In the genomic region with DNA sequence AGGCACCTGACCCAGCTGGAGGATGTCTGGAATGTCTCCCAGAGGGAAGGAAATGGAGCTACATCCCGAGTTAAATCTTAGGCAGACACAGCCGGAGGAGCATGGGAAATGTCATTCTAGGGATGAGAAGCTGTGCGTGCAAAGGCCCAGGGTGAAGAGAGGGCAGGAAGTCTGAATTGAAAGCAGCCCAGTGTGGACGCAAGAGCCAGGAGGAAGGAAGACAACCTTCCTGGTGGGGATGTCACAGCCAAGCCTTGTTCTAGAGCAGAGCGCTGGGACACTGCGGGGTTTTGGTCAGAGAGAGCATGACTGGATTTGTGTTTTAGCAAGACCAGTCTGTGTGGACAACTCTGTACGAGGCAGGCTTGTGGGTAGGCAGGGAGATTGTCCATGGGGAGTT, we compare ENCODE assay signal across 17 cellular contexts. TPM values are rescaled to one million over a fixed set of nuclear protein-coding genes. Genes with fewer than 3 reads are reported as not detected.
DNase-seq lines count a peak whose midpoint lies in the region; ATAC-seq, FAIRE-seq and TF ChIP-seq lines count a peak whose summit lies in the region.
"Had no signal": no experiment of that assay in that cellular context is flagged by ENCODE, and none has a peak within 500 bp of the region (broad histone marks: within the 10 kb centered on the region; RNA-seq: fewer than 3 reads in every experiment).

No MANE protein-coding gene starts in this region.

- no peak overlapping the region for H4K91ac ChIP-seq in H1 (replicated peaks; ENCODE audit: insufficient read length, low read length)

- H3K4me2 ChIP-seq in HepG2 (ENCODE audit: low read depth, low read length) (no peak overlapping the region), H1 (ENCODE audit: insufficient read depth in 1 of 2, low read depth in 2 of 2, low read length in 2 of 2) (no peak overlapping the region)
- H3K4me2 ChIP-seq: BLaER1 treated with 17β-estradiol and CSF1 and Interleukin-3, amounts not matched to agents 10 nM and 100 nM had no signal

- H3K79me2 ChIP-seq in HepG2 (ENCODE audit: insufficient read depth, low read length), result no peaks in the 10 kb centered on the region
- no peaks in the 10 kb centered on the region for H3K79me2 ChIP-seq in H1 (ENCODE audit: control insufficient read depth in 1 of 2, insufficient read depth in 2 of 2, low read length in 2 of 2)

- no peak overlapping the region; the same call in 1 of the 2 replicates for H2AK5ac ChIP-seq in H1 (ENCODE audit: low read depth, low read length)

- H3K27ac ChIP-seq in liver (ENCODE audit: low read depth in 1 of 2, low read length in 2 of 2) (no peak overlapping the region), HepG2 (ENCODE audit: extremely low read length, insufficient read depth, low read length) (no peak overlapping the region), H1 (ENCODE audit: low read depth, low read length) (no peak overlapping the region)
- H3K27ac ChIP-seq: BLaER1 treated with 17β-estradiol and CSF1 and Interleukin-3, amounts not matched to agents 10 nM and 100 nM; GM23248 had no signal

- H2BK15ac ChIP-seq in H1 (ENCODE audit: low read length), result no peak overlapping the region

- H3K9ac ChIP-seq in liver (ENCODE audit: low read depth in 1 of 2, low read length in 2 of 2) (no peak overlapping the region), HepG2 (ENCODE audit: insufficient read depth, low read depth, low read length) (no peak overlapping the region), H1 (replicated peaks in 1 of 4; ENCODE audit: extremely low read depth in 1 of 4, low read depth in 3 of 4, low read length in 3 of 4) (no peak overlapping the region)
- H3K9ac ChIP-seq: BLaER1 treated with 17β-estradiol and CSF1 and Interleukin-3, amounts not matched to agents 10 nM and 100 nM; GM23248 had no signal

- TF ChIP-seq EP300 in HepG2 (IDR thresholded peaks at IDR 0.05; ENCODE audit: low read depth in 2 of 2, low read length in 2 of 2) (no peak), HepG2 (CRISPR knock-in tag; IDR thresholded peaks at IDR 0.05; ENCODE audit: borderline replicate concordance) (no peak), H1 (IDR thresholded peaks at IDR 0.05; ENCODE audit: borderline replicate concordance in 1 of 2, low read depth in 2 of 2, low read length in 2 of 2) (no peak)

- H2BK120ac ChIP-seq in H1 (replicated peaks; ENCODE audit: low read depth, low read length), result no peak overlapping the region

- no peak overlapping the region for H3K14ac ChIP-seq in H1 (ENCODE audit: insufficient read length)

- TF ChIP-seq POLR2A in HepG2 (IDR thresholded peaks at IDR 0.05; ENCODE audit: insufficient read depth in 1 of 2, low read depth in 2 of 2, low read length in 2 of 2) (no peak), H1 (IDR thresholded peaks at IDR 0.05; ENCODE audit: control extremely low read depth in 1 of 2, low read depth in 2 of 2, low read length in 2 of 2) (no peak)

- H3K4me1 ChIP-seq in liver (ENCODE audit: control insufficient read depth in 4 of 4, insufficient read depth in 4 of 4, low read length in 3 of 4), result no peaks in the 10 kb centered on the region
- no peaks in the 10 kb centered on the region for H3K4me1 ChIP-seq in HepG2 (ENCODE audit: insufficient read depth, low read length)
- H3K4me1 ChIP-seq in H1 (replicated peaks in 1 of 4; ENCODE audit: control insufficient read depth in 3 of 4, insufficient read depth in 4 of 4, low read length in 3 of 4), result no peaks in the 10 kb centered on the region

- no peaks in the 10 kb centered on the region for H3K79me1 ChIP-seq in H1 (ENCODE audit: low read depth, low read length)

- no peak overlapping the region for H3K23ac ChIP-seq in H1 (ENCODE audit: insufficient read length)

- no peak overlapping the region for H3K56ac ChIP-seq in H1 (replicated peaks; ENCODE audit: insufficient read length, low read depth, low read length)

- H2BK5ac ChIP-seq in H1 (ENCODE audit: low read depth, low read length), result no peak overlapping the region

- H4K20me1 ChIP-seq in HepG2 (ENCODE audit: insufficient read depth, low read length) (no peaks in the 10 kb centered on the region), H1 (replicated peaks in 1 of 2; ENCODE audit: control insufficient read depth in 1 of 2, insufficient read depth in 2 of 2, low read length in 2 of 2) (no peaks in the 10 kb centered on the region)

- no peak for TF ChIP-seq CTCF in liver (IDR thresholded peaks at IDR 0.05; ENCODE audit: low read depth, low read length, missing input control)
- TF ChIP-seq CTCF in HepG2 (CRISPR knock-in tag; IDR thresholded peaks at IDR 0.05), result no peak
- TF ChIP-seq CTCF in H1 (IDR thresholded peaks at IDR 0.05; ENCODE audit: control extremely low read depth in 1 of 3, insufficient read depth in 1 of 3, low read depth in 1 of 3, low read length in 3 of 3), result no peak

- peaks cover 0 to 59% (median 27%) of the 10 kb centered on the region in 4 donors for H3K36me3 ChIP-seq in liver (ENCODE audit: control insufficient read depth in 4 of 4, insufficient read depth in 3 of 4, low read depth in 1 of 4, low read length in 3 of 4)
- H3K36me3 ChIP-seq in HepG2 (replicated peaks in 1 of 2; ENCODE audit: control insufficient read depth in 1 of 2, insufficient read depth in 2 of 2, low read length in 2 of 2), result peaks cover 44 to 89% of the 10 kb centered on the region in 2 experiments
- H3K36me3 ChIP-seq in H1 (ENCODE audit: control insufficient read depth in 2 of 4, insufficient read depth in 4 of 4, low read length in 3 of 4), result no peaks in the 10 kb centered on the region
- H3K36me3 ChIP-seq: BLaER1 treated with 17β-estradiol and CSF1 and Interleukin-3, amounts not matched to agents 10 nM and 100 nM had no signal

- H3K9me3 ChIP-seq in liver (ENCODE audit: control insufficient read depth in 4 of 4, low read length in 3 of 4) (no peaks in the 10 kb centered on the region), HepG2 (ENCODE audit: low read length) (no peaks in the 10 kb centered on the region), H1 (ENCODE audit: insufficient read depth in 2 of 2, low read depth in 1 of 2, low read length in 1 of 2) (no peaks in the 10 kb centered on the region)
- H3K9me3 ChIP-seq: BLaER1 treated with 17β-estradiol and CSF1 and Interleukin-3, amounts not matched to agents 10 nM and 100 nM had no signal

- intact Hi-C loops in HepG2 (cut with micrococcal nuclease; ENCODE audit: unreplicated experiment), result no loop called here

- H3K4me3 ChIP-seq in liver (ENCODE audit: low read depth in 1 of 3, low read length in 3 of 3) (no peak overlapping the region), HepG2 (replicated peaks in 1 of 3; ENCODE audit: insufficient read depth in 1 of 3, low read depth in 2 of 3, low read length in 3 of 3) (no peak overlapping the region), H1 (ENCODE audit: extremely low read depth in 1 of 4, insufficient read depth in 2 of 4, low read depth in 3 of 4, low read length in 4 of 4) (no peak overlapping the region)
- H3K4me3 ChIP-seq: BLaER1 treated with 17β-estradiol and CSF1 and Interleukin-3, amounts not matched to agents 10 nM and 100 nM; GM23248 had no signal

- WGBS in liver, result 80% methylated on average over 7 of the region's 7 CpGs
- 95% methylated on average over 7 of the region's 7 CpGs for WGBS in HepG2 (ENCODE audit: low lambda C conversion rate)
- 89% methylated on average over 7 of the region's 7 CpGs; no CpG with 5 or more reads in 1 of the 2 experiments for WGBS in H1 (ENCODE audit: extremely low coverage in 1 of 2, insufficient coverage in 1 of 2, insufficient read length in 1 of 2, insufficient replicate concordance in 2 of 2, low coverage in 1 of 2, low lambda C conversion rate in 2 of 2, missing lambda C conversion rate in 1 of 2), 2 experiments

- H3K4ac ChIP-seq in H1 (replicated peaks; ENCODE audit: insufficient read length, low read depth, low read length), result no peak overlapping the region

- FAIRE-seq in HepG2 (lab: Jason Lieb, UNC) (no peak), H1 (lab: Jason Lieb, UNC) (no peak)

- DNase-seq in HepG2 (ENCODE audit: low spot score) (no peak), H1 (ENCODE audit: low read depth in 1 of 2, low spot score in 2 of 2) (no peak), lung microvascular endothelial cell (ENCODE audit: low read depth in 2 of 2) (peak; percentile 26 to 32), Kasumi-1 (lab: John Stamatoyannopoulos, UW) (no peak), NCI-H82 (lab: John Stamatoyannopoulos, UW) (no peak)
- DNase-seq: ACHN; CD4-positive, CD25-positive, alpha-beta regulatory T cell; DMS53; GM23248; H9 had no signal

- POLR2A ChIA-PET in HepG2 (lab: Yijun Ruan, JAX) (no interaction called here), H1 (lab: Charles Lee; ENCODE audit: partially characterized antibody) (interaction anchor here (0.7 kb wide), 1 partner anchor 9 kb away, joined by 3 read pairs; no protein-coding TSS in a partner anchor)

- H2BK20ac ChIP-seq in H1 (ENCODE audit: low read length), result no peak overlapping the region

- H4K5ac ChIP-seq in H1 (ENCODE audit: insufficient read length, low read depth, low read length), result no peak overlapping the region

- no peak overlapping the region for H4K8ac ChIP-seq in H1 (ENCODE audit: extremely low read depth, insufficient read depth, low read length)

- H3K27me3 ChIP-seq in liver (ENCODE audit: control insufficient read depth in 4 of 4, insufficient read depth in 4 of 4, low read length in 3 of 4) (no peaks in the 10 kb centered on the region), HepG2 (ENCODE audit: control insufficient read depth in 1 of 2, insufficient read depth in 2 of 2, low read length in 2 of 2) (no peaks in the 10 kb centered on the region; a peak in 1 of 5 replicates), H1 (replicated peaks in 1 of 4; ENCODE audit: control insufficient read depth in 3 of 4, extremely low read depth in 1 of 4, insufficient read depth in 3 of 4, low read length in 3 of 4) (no peaks in the 10 kb centered on the region)
- H3K27me3 ChIP-seq: BLaER1 treated with 17β-estradiol and CSF1 and Interleukin-3, amounts not matched to agents 10 nM and 100 nM had no signal

- CTCF ChIA-PET in HepG2 (lab: Yijun Ruan, JAX; ENCODE audit: low intra/inter-chr PET ratio, low total read pairs), result no interaction called here
- CTCF ChIA-PET in H1 (lab: Charles Lee; ENCODE audit: partially characterized antibody), result interaction anchor here (1.3 to 6.5 kb wide), 5 partner anchors 16 to 141 kb away, joined by 3 to 68 read pairs (median 4); no protein-coding TSS in a partner anchor

- H2AFZ ChIP-seq in HepG2 (ENCODE audit: low read length) (no peak overlapping the region), H1 (ENCODE audit: low read length) (no peak overlapping the region)
- H2AFZ ChIP-seq: GM23248 had no signal

- in situ Hi-C loops in HepG2 (cut with HindIII; ENCODE audit: extremely low pct_ligation_motif_present, low pct_unique_long_range_greater_than_20kb), result no loop called here

- no peak overlapping the region for H3K18ac ChIP-seq in H1 (ENCODE audit: extremely low read depth, low read length)

- H2BK12ac ChIP-seq in H1 (ENCODE audit: low read depth, low read length), result peak overlapping the region; percentile 32; the same call in 1 of the 2 replicates

- no TSS peak for BruUV-seq in HepG2 (replicated peaks; lab: Mats Ljungman, UMichigan)

- ATAC-seq in HepG2 (no peak), HG02678 (IDR thresholded peaks at IDR 0.05; ENCODE audit: unreplicated experiment) (no peak), HG02973 (IDR thresholded peaks at IDR 0.05; ENCODE audit: unreplicated experiment) (no peak)

- no peak for TF ChIP-seq RAD21 in liver (IDR thresholded peaks at IDR 0.05)
- no peak for TF ChIP-seq RAD21 in HepG2 (CRISPR knock-in tag; IDR thresholded peaks at IDR 0.05)
- TF ChIP-seq RAD21 in H1 (IDR thresholded peaks at IDR 0.05 in 1 of 2, conservative IDR thresholded peaks at IDR 0.05 in 1 of 2; ENCODE audit: low read depth in 2 of 2, low read length in 2 of 2), result no peak

- no peaks in the 10 kb centered on the region for H3K23me2 ChIP-seq in H1 (ENCODE audit: low read depth, low read length)

RNA-seq across cellular contexts. Expression of a gene that starts 11.6 kb away (rescaled TPM):
- total RNA-seq in liver, result 1 to 10 TPM; 5.7 to 6.5 TPM
- 1 to 10 TPM in 1 of 2 donors, under 1 TPM in 1; 0.78 to 6.3 TPM for polyA plus RNA-seq in liver
- 12.5 and 42.0 TPM in 2 replicates for total RNA-seq in HepG2 (2016; rRNA removed; fragmentation: Illumina TruSeq; extraction: Trizol)
- 5.6 and 7.3 TPM in 2 replicates for total RNA-seq in HepG2 (2016; cell fraction: cytosol; rRNA removed; fragmentation: Illumina TruSeq; extraction: Trizol; ENCODE audit: low read depth)
- total RNA-seq in HepG2 (2016; cell fraction: insoluble cytoplasmic fraction; rRNA removed; fragmentation: Illumina TruSeq; extraction: Trizol), result 12.1 and 46.2 TPM in 2 replicates
- total RNA-seq in HepG2 (2016; cell fraction: membrane; rRNA removed; fragmentation: Illumina TruSeq; extraction: Trizol), result 10.8 and 12.4 TPM in 2 replicates
- total RNA-seq in HepG2 (2016; cell fraction: nucleus; rRNA removed; fragmentation: Illumina TruSeq; extraction: Trizol), result 48.7 and 58.9 TPM in 2 replicates
- polyA plus RNA-seq in HepG2 (2011; rRNA removed), result 65.0 and 66.4 TPM in 2 replicates
- 31.0 and 34.1 TPM in 2 replicates for polyA plus RNA-seq in HepG2 (2011; cell fraction: cytosol; rRNA removed)
- 293 and 346 TPM in 2 replicates for polyA plus RNA-seq in HepG2 (2011; cell fraction: nucleus; rRNA removed)
- 27.5 and 39.2 TPM in 2 replicates for polyA plus RNA-seq in HepG2 (2012)
- polyA plus RNA-seq in HepG2 (2016; cell fraction: cytosol; fragmentation: Illumina TruSeq; extraction: Trizol; ENCODE audit: low read depth), result 4.2 and 4.7 TPM in 2 replicates
- polyA plus RNA-seq in HepG2 (2016; cell fraction: insoluble cytoplasmic fraction; fragmentation: Illumina TruSeq; extraction: Trizol; ENCODE audit: low read depth), result 12.4 and 12.6 TPM in 2 replicates
- 6.8 and 9.0 TPM in 2 replicates for polyA plus RNA-seq in HepG2 (2016; cell fraction: membrane; fragmentation: Illumina TruSeq; extraction: Trizol; ENCODE audit: low read depth)
- polyA plus RNA-seq in HepG2 (2016; cell fraction: nucleus; fragmentation: Illumina TruSeq; extraction: Trizol; ENCODE audit: insufficient read depth, low read depth), result 122 TPM in 2 replicates
- polyA minus RNA-seq in HepG2 (2011; rRNA and poly(A)+ RNA removed; ENCODE audit: low replicate concordance), result 0.07 and 112 TPM in 2 replicates
- polyA minus RNA-seq in HepG2 (2011; cell fraction: cytosol; rRNA and poly(A)+ RNA removed), result 12.0 and 15.6 TPM in 2 replicates
- polyA minus RNA-seq in HepG2 (2011; cell fraction: nucleus; rRNA and poly(A)+ RNA removed), result 54.7 and 62.5 TPM in 2 replicates
- total RNA-seq in H1 (2021; fragmentation: NEBNext Ultra II Directional; extraction: Animal tissue kit (Norgen Biotek cat#: 25700)), result not detected in 2 replicates
- polyA plus RNA-seq in H1 (2011; rRNA removed), result 0.03 and 0.05 TPM in 2 replicates
- polyA plus RNA-seq in H1 (2011; cell fraction: cytosol; rRNA removed), result 0.13 TPM
- 0.74 TPM for polyA plus RNA-seq in H1 (2011; cell fraction: nucleus; rRNA removed)
- 0.13 to 0.39 TPM (median 0.25 TPM) in 4 replicates for polyA plus RNA-seq in H1 (2012, experiment 1 of 2)
- polyA plus RNA-seq in H1 (2012, experiment 2 of 2), result not detected
- 0.14 TPM for polyA plus RNA-seq in H1 (2013, experiment 1 of 2)
- polyA plus RNA-seq in H1 (2013, experiment 2 of 2), result 0.07 TPM
- polyA minus RNA-seq in H1 (2011; rRNA and poly(A)+ RNA removed), result 0.25 TPM in 1 of 2 replicates, not detected in the other
- not detected for polyA minus RNA-seq in H1 (2011; cell fraction: cytosol; rRNA and poly(A)+ RNA removed)
- not detected for polyA minus RNA-seq in H1 (2011; cell fraction: nucleus; rRNA and poly(A)+ RNA removed)
- under 0.01 and 0.22 TPM in 2 replicates for total RNA-seq in lung microvascular endothelial cell
- total RNA-seq: A172; CD4-positive, CD25-positive, alpha-beta regulatory T cell; Daoy; GM23248; H9; HT1080 had no signal
- polyA plus RNA-seq: CD4-positive, CD25-positive, alpha-beta regulatory T cell; GM23248 had no signal

Comparison
In these comparisons a context has a peak if more than half of its experiments do, and no peak if none do; other contexts are left out.
1. DNase-seq: peak in lung microvascular endothelial cell (2 of 2); none in HepG2 (single experiment), H1 (0 of 2), Kasumi-1 (0 of 2) and NCI-H82 (single experiment).